In genomic region chr6:114342826-114343781, GRCh38 we compare ENCODE assay signal across 8 cellular contexts. TPM values are rescaled to one million over a fixed set of nuclear protein-coding genes. Genes with fewer than 3 reads are reported as not detected.
A peak's percentile ranks its signal among the peaks of the same experiment; 100 is the strongest.
DNase-seq lines count a peak whose midpoint lies in the region; ATAC-seq, FAIRE-seq and TF ChIP-seq lines count a peak whose summit lies in the region.

HS3ST5 (minus strand) TSS chr6:114343023; CDS start chr6:114062845, 280,178 bp downstream.

- H2AFZ ChIP-seq in H1 (ENCODE audit: low read length) = no peak within 1 kb of the TSS

- peak within 1 kb of the TSS; percentile 58 for H4K91ac ChIP-seq in H1 (replicated peaks; ENCODE audit: insufficient read length, low read length)

- peak within 1 kb of the TSS; percentile 56 for H3K27ac ChIP-seq in H1 (ENCODE audit: low read depth, low read length)
- H3K27ac ChIP-seq in lung (ENCODE audit: low read depth in 1 of 2, low read length in 1 of 2) = no peak within 1 kb of the TSS
- H3K27ac ChIP-seq in thymus (ENCODE audit: low read depth) = no peak within 1 kb of the TSS

- TF ChIP-seq RAD21 in H1 (IDR thresholded peaks at IDR 0.05 in 1 of 2, conservative IDR thresholded peaks at IDR 0.05 in 1 of 2; ENCODE audit: low read depth in 2 of 2, low read length in 2 of 2) = peak; percentile 88 to 90

- peak within 1 kb of the TSS; percentile 86 for H2BK12ac ChIP-seq in H1 (ENCODE audit: low read depth, low read length)

- peak; percentile 46 for ATAC-seq in HG02642 (IDR thresholded peaks at IDR 0.05; ENCODE audit: poor library complexity, unreplicated experiment)
- ATAC-seq in lung (ENCODE audit: insufficient read depth, low FRiP score) = no peak

- peak within 1 kb of the TSS; percentile 36 to 70 (median 46) for H3K9ac ChIP-seq in H1 (replicated peaks in 1 of 4; ENCODE audit: extremely low read depth in 1 of 4, low read depth in 3 of 4, low read length in 3 of 4)

- no peak within 1 kb of the TSS for H2AK5ac ChIP-seq in H1 (ENCODE audit: low read depth, low read length)

- peak within 1 kb of the TSS; percentile 41 for H2BK120ac ChIP-seq in H1 (replicated peaks; ENCODE audit: low read depth, low read length)

- peak within 1 kb of the TSS; percentile 46 for H3K4ac ChIP-seq in H1 (replicated peaks; ENCODE audit: insufficient read length, low read depth, low read length)

- H2BK15ac ChIP-seq in H1 (ENCODE audit: low read length) = peak within 1 kb of the TSS; percentile 33; the same call in 1 of the 2 replicates

- no peaks in the 10 kb centered on the region for H3K36me3 ChIP-seq in H1 (ENCODE audit: control insufficient read depth in 2 of 4, insufficient read depth in 4 of 4, low read length in 3 of 4)
- no peaks in the 10 kb centered on the region for H3K36me3 ChIP-seq in lung (ENCODE audit: control insufficient read depth in 2 of 2, insufficient read depth in 2 of 2, low read length in 2 of 2)
- no peaks in the 10 kb centered on the region for H3K36me3 ChIP-seq in thymus (ENCODE audit: control insufficient read depth, insufficient read depth)

- H3K18ac ChIP-seq in H1 (ENCODE audit: extremely low read depth, low read length) = peak within 1 kb of the TSS; percentile 95

- H3K4me3 ChIP-seq in H1 (ENCODE audit: extremely low read depth in 1 of 4, insufficient read depth in 2 of 4, low read depth in 3 of 4, low read length in 4 of 4) = peak within 1 kb of the TSS; percentile 80 to 98 (median 82)
- H3K4me3 ChIP-seq in lung = peak within 1 kb of the TSS; percentile 25
- H3K4me3 ChIP-seq in thymus (ENCODE audit: low read length) = peak within 1 kb of the TSS; percentile 38

- 0 out of 2 replicates have a peak within 1 kb of the TSS, but pooled peaks have one; percentile 84 for H2BK20ac ChIP-seq in H1 (ENCODE audit: low read length)

- H4K5ac ChIP-seq in H1 (ENCODE audit: insufficient read length, low read depth, low read length) = peak within 1 kb of the TSS; percentile 79

- FAIRE-seq in H1 (lab: Jason Lieb, UNC) = no peak

- H4K8ac ChIP-seq in H1 (ENCODE audit: extremely low read depth, insufficient read depth, low read length) = peak within 1 kb of the TSS; percentile 57; the same call in 1 of the 2 replicates

- H3K56ac ChIP-seq in H1 (replicated peaks; ENCODE audit: insufficient read length, low read depth, low read length) = peak within 1 kb of the TSS; percentile 43

- no peak within 1 kb of the TSS for H3K14ac ChIP-seq in H1 (ENCODE audit: insufficient read length)

- 1% methylated on average over 36 of the region's 73 CpGs; no CpG with 5 or more reads in 1 of the 2 experiments for whole genome bisulfite sequencing in H1 (ENCODE audit: extremely low coverage in 1 of 2, insufficient coverage in 1 of 2, insufficient read length in 1 of 2, insufficient replicate concordance in 2 of 2, low coverage in 1 of 2, low lambda C conversion rate in 2 of 2, missing lambda C conversion rate in 1 of 2), 2 experiments
- WGBS in lung, 2 donors = 1% methylated on average over 62 to 73 of the region's 73 CpGs
- WGBS in thymus = under 1% methylated on average over 73 of the region's 73 CpGs

- 0 out of 3 replicates have a peak, but pooled peaks of 1 of the 2 experiments have one; percentile 32 for TF ChIP-seq EP300 in H1 (IDR thresholded peaks at IDR 0.05; ENCODE audit: borderline replicate concordance in 1 of 2, low read depth in 2 of 2, low read length in 2 of 2)

- H3K79me1 ChIP-seq in H1 (ENCODE audit: low read depth, low read length) = no peaks in the 10 kb centered on the region

- POLR2A ChIA-PET in H1 (lab: Charles Lee; ENCODE audit: partially characterized antibody) = interaction anchor here (0.6 to 6.0 kb wide), 22 partner anchors 9 to 225 kb away, joined by 3 to 50 read pairs (median 5); no protein-coding TSS in a partner anchor

- peak within 1 kb of the TSS; percentile 70 to 91 for H3K4me2 ChIP-seq in H1 (ENCODE audit: insufficient read depth in 1 of 2, low read depth in 2 of 2, low read length in 2 of 2)

- peaks cover 18% of the 10 kb centered on the region for H3K23me2 ChIP-seq in H1 (ENCODE audit: low read depth, low read length)

- H3K27me3 ChIP-seq in H1 (replicated peaks in 1 of 4; ENCODE audit: control insufficient read depth in 3 of 4, extremely low read depth in 1 of 4, insufficient read depth in 3 of 4, low read length in 3 of 4) (no peaks in the 10 kb centered on the region), lung (ENCODE audit: control insufficient read depth, insufficient read depth) (no peaks in the 10 kb centered on the region), thymus (ENCODE audit: control insufficient read depth, insufficient read depth) (peaks cover 26% of the 10 kb centered on the region)

- peak within 1 kb of the TSS; percentile 74 for H2BK5ac ChIP-seq in H1 (ENCODE audit: low read depth, low read length)

- 0 out of 3 replicates have a peak, but pooled peaks of 1 of the 2 experiments have one; percentile 67 for TF ChIP-seq POLR2A in H1 (IDR thresholded peaks at IDR 0.05; ENCODE audit: control extremely low read depth in 1 of 2, low read depth in 2 of 2, low read length in 2 of 2)

- no peaks in the 10 kb centered on the region for H3K9me3 ChIP-seq in H1 (ENCODE audit: insufficient read depth in 2 of 2, low read depth in 1 of 2, low read length in 1 of 2)
- H3K9me3 ChIP-seq in lung (ENCODE audit: control insufficient read depth in 2 of 2, insufficient read depth in 1 of 2, low read length in 1 of 2) = peaks cover 0 to 4% of the 10 kb centered on the region in 2 donors
- no peaks in the 10 kb centered on the region for H3K9me3 ChIP-seq in thymus (ENCODE audit: control insufficient read depth)

- H3K4me1 ChIP-seq in H1 (replicated peaks in 1 of 4; ENCODE audit: control insufficient read depth in 3 of 4, insufficient read depth in 4 of 4, low read length in 3 of 4) (peaks cover 0 to 15% (median 7%) of the 10 kb centered on the region in 4 experiments; a peak in 4 of 7 replicates), lung (ENCODE audit: control insufficient read depth in 2 of 2, insufficient read depth in 2 of 2, low read length in 2 of 2) (peaks cover 0 to 12% of the 10 kb centered on the region in 2 donors), thymus (ENCODE audit: control insufficient read depth, insufficient read depth, low read length) (peaks cover 2% of the 10 kb centered on the region)

- H3K79me2 ChIP-seq in H1 (ENCODE audit: control insufficient read depth in 1 of 2, insufficient read depth in 2 of 2, low read length in 2 of 2) = peaks cover 8 to 60% of the 10 kb centered on the region in 2 experiments; a peak in 3 of 4 replicates

- no peak within 1 kb of the TSS for H3K23ac ChIP-seq in H1 (ENCODE audit: insufficient read length)

- CTCF ChIA-PET in H1 (lab: Charles Lee; ENCODE audit: partially characterized antibody) = interaction anchor here (0.6 to 3.3 kb wide), 32 partner anchors 9 to 443 kb away, joined by 3 to 10 read pairs (median 4); no protein-coding TSS in a partner anchor

- H4K20me1 ChIP-seq in H1 (replicated peaks in 1 of 2; ENCODE audit: control insufficient read depth in 1 of 2, insufficient read depth in 2 of 2, low read length in 2 of 2) = no peaks in the 10 kb centered on the region

- DNase-seq in DMS 273 (lab: John Stamatoyannopoulos, UW; ENCODE audit: unreplicated experiment) (peak; percentile 92), RPMI7951 (ENCODE audit: low read depth) (peak; percentile 9), H1 (ENCODE audit: low read depth in 1 of 2, low spot score in 2 of 2) (peak in 1 of 2 experiments; percentile 89), lung (ENCODE audit: low spot score) (no peak), KG1 (lab: John Stamatoyannopoulos, UW) (no peak), HT-29 (ENCODE audit: low spot score) (no peak)

- peak; percentile 76 to 84 (median 83) for TF ChIP-seq CTCF in H1 (IDR thresholded peaks at IDR 0.05; ENCODE audit: control extremely low read depth in 1 of 3, insufficient read depth in 1 of 3, low read depth in 1 of 3, low read length in 3 of 3)
- TF ChIP-seq CTCF in lung (IDR thresholded peaks at IDR 0.05; ENCODE audit: control extremely low read depth, extremely low read depth) = no peak

TF ChIP-seq in H1, 55 proteins besides CTCF, POLR2A, EP300 and RAD21 (continues in another document):
- peak; percentile 47 for TF ChIP-seq TAF7 (optimal IDR thresholded peaks at IDR 0.05; ENCODE audit: borderline replicate concordance, low read depth, low read length)
- peak; percentile 75 for TF ChIP-seq MAX (IDR thresholded peaks at IDR 0.05)
- TF ChIP-seq RNF2 (IDR thresholded peaks at IDR 0.05; ENCODE audit: borderline replicate concordance, low read depth, low read length, missing control alignments, poor library complexity, severe bottlenecking) = no peak
- TF ChIP-seq TAF1 (IDR thresholded peaks at IDR 0.05; ENCODE audit: low read depth, low read length) = peak; percentile 54
- TF ChIP-seq POU5F1 (IDR thresholded peaks at IDR 0.05; ENCODE audit: low read depth, low read length) = no peak
- TF ChIP-seq BACH1 (IDR thresholded peaks at IDR 0.05; ENCODE audit: low read length) = no peak; the same call in 1 of the 2 replicates
- no peak for TF ChIP-seq EGR1 (IDR thresholded peaks at IDR 0.05; ENCODE audit: borderline replicate concordance, low read depth, low read length)
- no peak for TF ChIP-seq CHD2 (IDR thresholded peaks at IDR 0.05; ENCODE audit: low read length)
- no peak for TF ChIP-seq BCL11A (IDR thresholded peaks at IDR 0.05; ENCODE audit: low read depth in 2 of 2, low read length in 2 of 2)
- 0 out of 2 replicates have a peak, but pooled peaks have one; percentile 26 for TF ChIP-seq PHF8 (conservative IDR thresholded peaks at IDR 0.05; ENCODE audit: low read depth, low read length)

RNA-seq across cellular contexts. Expression of gene HS3ST5, which starts in this region (rescaled TPM):
- not detected in 2 replicates for total RNA-seq in RPMI7951 (2014; rRNA removed; shearing (Covaris generic))
- total RNA-seq in H1 (2021; fragmentation: NEBNext Ultra II Directional; extraction: Animal tissue kit (Norgen Biotek cat#: 25700)) = 9.9 and 11.2 TPM in 2 replicates
- 1.2 and 3.7 TPM in 2 replicates for polyA plus RNA-seq in H1 (2011; rRNA removed)
- polyA plus RNA-seq in H1 (2011; cell fraction: cytosol; rRNA removed) = 1.4 TPM
- 3.2 TPM for polyA plus RNA-seq in H1 (2011; cell fraction: nucleus; rRNA removed)
- polyA plus RNA-seq in H1 (2012, experiment 1 of 2) = 3.6 to 4.9 TPM (median 4.3 TPM) in 4 replicates
- 1.3 TPM for polyA plus RNA-seq in H1 (2012, experiment 2 of 2)
- 2.9 TPM for polyA plus RNA-seq in H1 (2013, experiment 1 of 2)
- 3.2 TPM for polyA plus RNA-seq in H1 (2013, experiment 2 of 2)
- polyA minus RNA-seq in H1 (2011; rRNA and poly(A)+ RNA removed) = 1.4 and 7.0 TPM in 2 replicates
- 4.5 TPM for polyA minus RNA-seq in H1 (2011; cell fraction: cytosol; rRNA and poly(A)+ RNA removed)
- 27.0 TPM for polyA minus RNA-seq in H1 (2011; cell fraction: nucleus; rRNA and poly(A)+ RNA removed)
- under 1 TPM in 1 of 2 donors, not detected in 1; 0.18 TPM for total RNA-seq in lung
- polyA plus RNA-seq in lung = under 1 TPM; 0.02 to 0.04 TPM
- polyA plus RNA-seq in thymus = 0.02 TPM
- total RNA-seq in HT-29 (2014; rRNA removed; shearing (Covaris generic)) = not detected in 2 replicates

Comparison
In these comparisons a context has a peak if more than half of its experiments do, and no peak if none do; other contexts are left out.
1. Peak in DNase-seq in RPMI7951; RNA of the gene not detected or under 1 TPM.
2. H3K4me3 ChIP-seq: peak in every context shown above with its lines; median percentile 82 in H1; 38 in thymus; 25 in lung.